In the genomic region with DNA sequence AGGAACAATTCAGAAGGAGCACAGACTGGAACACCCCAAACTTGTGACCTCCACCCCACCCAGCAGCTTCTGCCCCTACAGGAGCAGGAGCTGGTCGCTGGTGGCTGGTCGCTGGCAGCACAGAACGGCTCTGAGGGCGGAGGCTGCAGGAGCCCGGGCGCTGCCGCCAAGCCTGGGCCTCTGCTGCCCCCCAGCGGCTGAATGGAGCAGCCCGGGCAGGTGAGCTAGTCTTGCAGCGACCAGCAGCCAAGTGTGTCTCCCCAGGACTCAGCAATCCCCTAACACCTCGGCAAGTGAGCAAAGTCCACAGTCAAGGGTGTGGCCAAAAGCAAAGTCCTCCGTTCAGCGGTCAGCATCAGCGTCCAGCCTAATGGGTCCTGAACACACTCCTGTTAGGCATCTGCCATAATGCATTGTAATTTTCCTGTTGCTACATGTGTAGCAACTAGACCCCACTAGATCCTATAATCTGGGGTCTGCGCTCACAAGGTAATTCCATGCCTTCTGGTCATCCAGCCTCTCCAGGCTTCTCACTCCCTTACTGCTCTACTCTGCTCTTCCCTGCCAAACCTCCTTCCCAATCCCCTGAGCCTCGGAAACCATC, we compare ENCODE assay signal across 8 cellular contexts. TPM values are rescaled to one million over a fixed set of nuclear protein-coding genes. Genes with fewer than 3 reads are reported as not detected.
A peak's percentile ranks its signal among the peaks of the same experiment; 100 is the strongest.
DNase-seq lines count a peak whose midpoint lies in the region; ATAC-seq and TF ChIP-seq lines count a peak whose summit lies in the region.

No MANE protein-coding gene starts in this region.

- no peaks in the 10 kb centered on the region for H3K4me1 ChIP-seq in CD8-positive, alpha-beta T cell (ENCODE audit: insufficient read depth, low read length)
- H3K4me1 ChIP-seq in adrenal gland (replicated peaks in 1 of 2) (no peaks in the 10 kb centered on the region), left ventricle myocardium inferior (no peaks in the 10 kb centered on the region)

- CTCF ChIA-PET in CD8-positive, alpha-beta T cell (lab: Charles Lee): interaction anchor here (0.8 to 4.2 kb wide), 18 partner anchors 9 to 1112 kb away, joined by 3 to 27 read pairs (median 5); partner anchors contain the start of genes GJB4 and GJB5

- no peaks in the 10 kb centered on the region for H3K9me3 ChIP-seq in CD8-positive, alpha-beta T cell (ENCODE audit: low read length)
- H3K9me3 ChIP-seq in adrenal gland (replicated peaks in 1 of 3) (no peaks in the 10 kb centered on the region), left ventricle myocardium inferior (replicated peaks) (no peaks in the 10 kb centered on the region)

- H3K27me3 Mint-ChIP-seq in CD8-positive, alpha-beta T cell (ENCODE audit: low read depth): no peaks in the 10 kb centered on the region

- ATAC-seq in CD8-positive, alpha-beta T cell: peak; percentile 76
- peak; percentile 69 for ATAC-seq in GM21619 (IDR thresholded peaks at IDR 0.05; ENCODE audit: unreplicated experiment)
- ATAC-seq in GM19023 (IDR thresholded peaks at IDR 0.05; ENCODE audit: unreplicated experiment): no peak

- POLR2A ChIA-PET in CD8-positive, alpha-beta T cell (lab: Charles Lee): no interaction called here

- intact Hi-C loops in CD8-positive, alpha-beta T cell (cut with DNase I, micrococcal nuclease): loop anchor here in 1 of 2 experiments (1.0 kb wide), 2 partner anchors 282 to 1109 kb away; no protein-coding TSS in a partner anchor
- intact Hi-C loops in adrenal gland (cut with DNase I): no loop called here
- intact Hi-C loops in left ventricle myocardium inferior (cut with micrococcal nuclease): no loop called here

- no peaks in the 10 kb centered on the region for H3K9me3 Mint-ChIP-seq in CD8-positive, alpha-beta T cell

- H3K27ac ChIP-seq in CD8-positive, alpha-beta T cell (ENCODE audit: low read depth, low read length): no peak overlapping the region
- H3K27ac ChIP-seq in adrenal gland (no peak overlapping the region), left ventricle myocardium inferior (replicated peaks) (no peak overlapping the region)

- no peak overlapping the region for H3K4me3 Mint-ChIP-seq in CD8-positive, alpha-beta T cell

- DNase-seq in CD8-positive, alpha-beta T cell: peak; percentile 58 to 86 (median 73)
- DNase-seq in NCI-H1105 treated with DMSO at 0.1 percent for 48 hours (lab: John Stamatoyannopoulos, UW): peak; percentile 51
- DNase-seq in T-helper 2 cell: peak; percentile 5 to 68 (median 56)
- DNase-seq in adrenal gland: peak; percentile 67 to 86 (median 80)
- DNase-seq in left ventricle myocardium inferior: peak; percentile 69
- DNase-seq in retinal pigment epithelial cell (ENCODE audit: low read depth): peak; percentile 13

- TF ChIP-seq POLR2A in adrenal gland (IDR thresholded peaks at IDR 0.05): no peak

- TF ChIP-seq CTCF in CD8-positive, alpha-beta T cell (IDR thresholded peaks at IDR 0.05): peak; percentile 87
- peak; percentile 69 to 97 (median 88) for TF ChIP-seq CTCF in adrenal gland (IDR thresholded peaks at IDR 0.05)
- peak; percentile 96 for TF ChIP-seq CTCF in left ventricle myocardium inferior (IDR thresholded peaks at IDR 0.05; ENCODE audit: borderline replicate concordance)
- TF ChIP-seq CTCF in retinal pigment epithelial cell (conservative IDR thresholded peaks at IDR 0.05; ENCODE audit: low read depth, low read length): peak; percentile 96

- no peak overlapping the region for H3K4me3 ChIP-seq in CD8-positive, alpha-beta T cell (ENCODE audit: low read depth, low read length)
- H3K4me3 ChIP-seq in adrenal gland: no peak overlapping the region
- no peak overlapping the region for H3K4me3 ChIP-seq in left ventricle myocardium inferior
- H3K4me3 ChIP-seq in retinal pigment epithelial cell (ENCODE audit: low read length): no peak overlapping the region

- H3K4me1 Mint-ChIP-seq in CD8-positive, alpha-beta T cell (ENCODE audit: low read depth): no peaks in the 10 kb centered on the region

- H3K36me3 Mint-ChIP-seq in CD8-positive, alpha-beta T cell: no peaks in the 10 kb centered on the region

- 10 to 32% (median 16%) methylated on average over 4 to 16 of the region's 16 CpGs for WGBS in adrenal gland, 4 donors

- no peaks in the 10 kb centered on the region for H3K27me3 ChIP-seq in CD8-positive, alpha-beta T cell (ENCODE audit: insufficient read depth, low read length)
- H3K27me3 ChIP-seq in adrenal gland (no peaks in the 10 kb centered on the region), left ventricle myocardium inferior (ENCODE audit: low read depth) (peaks cover 83% of the 10 kb centered on the region)

- H3K36me3 ChIP-seq in CD8-positive, alpha-beta T cell (ENCODE audit: insufficient read depth, low read length): no peaks in the 10 kb centered on the region
- no peaks in the 10 kb centered on the region for H3K36me3 ChIP-seq in adrenal gland (replicated peaks in 1 of 2)
- H3K36me3 ChIP-seq in left ventricle myocardium inferior: no peaks in the 10 kb centered on the region

- no peak overlapping the region for H3K27ac Mint-ChIP-seq in CD8-positive, alpha-beta T cell

RNA-seq across cellular contexts. Expression of gene GJB5, which starts 12.1 kb away (rescaled TPM):
- not detected for total RNA-seq in CD8-positive, alpha-beta T cell
- total RNA-seq in adrenal gland (not detected), left ventricle myocardium inferior (not detected)
- not detected for polyA plus RNA-seq in adrenal gland

RNA-seq across cellular contexts. Expression of gene GJB4, which starts 16.8 kb away (rescaled TPM):
- total RNA-seq in CD8-positive, alpha-beta T cell: not detected
- total RNA-seq in adrenal gland (not detected), left ventricle myocardium inferior (not detected)
- not detected for polyA plus RNA-seq in adrenal gland

RNA-seq across cellular contexts. Expression of gene GJB3, which starts 38.2 kb away (rescaled TPM):
- not detected for total RNA-seq in CD8-positive, alpha-beta T cell
- under 1 TPM in 4 of 8 donors, not detected in 4; 0.11 to 0.15 (median 0.14) TPM for total RNA-seq in adrenal gland
- under 1 TPM in 2 of 3 donors, not detected in 1; 0.17 to 0.32 TPM for polyA plus RNA-seq in adrenal gland
- total RNA-seq in left ventricle myocardium inferior: not detected

RNA-seq across cellular contexts. Expression of gene GJA4, which starts 50.0 kb away (rescaled TPM):
- total RNA-seq in CD8-positive, alpha-beta T cell: not detected
- 10 to 100 TPM; 10.8 to 68.4 (median 23.9) TPM for total RNA-seq in adrenal gland
- polyA plus RNA-seq in adrenal gland: 10 to 100 TPM in 1 of 3 donors, 1 to 10 TPM in 2; 4.8 to 10.8 (median 9.7) TPM
- 27.0 TPM for total RNA-seq in left ventricle myocardium inferior

Comparison
In these comparisons a context has a peak if more than half of its experiments do, and no peak if none do; other contexts are left out.
1. DNase-seq: peak in every context shown above with its lines; median percentile 80 in adrenal gland; 73 in CD8-positive, alpha-beta T cell; 69 in left ventricle myocardium inferior; 56 in T-helper 2 cell; 51 in NCI-H1105 treated with DMSO at 0.1 percent for 48 hours; 13 in retinal pigment epithelial cell.